27 cellular contexts compared by ENCODE assay signal in genomic region chr3:168752339-168752738, GRCh38.
"Had no signal": no experiment of that assay in that cellular context is flagged by ENCODE, and none has a peak within 500 bp of the region (broad histone marks: within the 10 kb centered on the region; RNA-seq: fewer than 3 reads in every experiment).

No MANE protein-coding gene starts in this region.

- H3K4me3 ChIP-seq: colonic mucosa, coronary artery, dorsolateral prefrontal cortex, esophagus muscularis mucosa, esophagus squamous epithelium, gastrocnemius medialis, gastroesophageal sphincter, heart left ventricle, heart right ventricle had no signal

- FAIRE-seq: colon, endometrium, endothelial cell of umbilical vein, frontal cortex had no signal

- H3K9me3 ChIP-seq: colonic mucosa, esophagus muscularis mucosa, esophagus squamous epithelium, gastrocnemius medialis, gastroesophageal sphincter, heart left ventricle, heart right ventricle had no signal

- H3K4me3 Mint-ChIP-seq: dendritic cell treated with granulocyte-macrophage colony-stimulating factor and Interleukin-4, amounts not matched to agents 40 ng/mL and 50 ng/mL, for 4 days; effector memory CD8-positive, alpha-beta T cell had no signal

- DNase-seq: colonic mucosa; cortex of kidney; dermis blood vessel endothelial cell; dorsolateral prefrontal cortex; effector CD4-positive, alpha-beta T cell; effector CD8-positive, alpha-beta T cell; effector memory CD4-positive, alpha-beta T cell; effector memory CD8-positive, alpha-beta T cell; erythroblast; esophagus squamous epithelium; foreskin fibroblast; foreskin keratinocyte; foreskin melanocyte; gastrocnemius medialis; glutamatergic neuron; head of caudate nucleus; heart left ventricle; heart right ventricle had no signal

- H3K9me3 Mint-ChIP-seq: dendritic cell treated with granulocyte-macrophage colony-stimulating factor and Interleukin-4, amounts not matched to agents 40 ng/mL and 50 ng/mL, for 4 days had no signal

- H3K27me3 ChIP-seq: colonic mucosa, dorsolateral prefrontal cortex, esophagus muscularis mucosa, esophagus squamous epithelium, foreskin keratinocyte, gastrocnemius medialis, gastroesophageal sphincter, heart left ventricle, heart right ventricle had no signal

- H3K27me3 Mint-ChIP-seq: dendritic cell treated with granulocyte-macrophage colony-stimulating factor and Interleukin-4, amounts not matched to agents 40 ng/mL and 50 ng/mL, for 4 days; effector memory CD8-positive, alpha-beta T cell had no signal

- H3K27ac Mint-ChIP-seq: dendritic cell treated with granulocyte-macrophage colony-stimulating factor and Interleukin-4, amounts not matched to agents 40 ng/mL and 50 ng/mL, for 4 days; effector memory CD8-positive, alpha-beta T cell had no signal

- H3K4me1 ChIP-seq: colonic mucosa, esophagus muscularis mucosa, esophagus squamous epithelium, foreskin keratinocyte, gastrocnemius medialis, gastroesophageal sphincter, heart left ventricle, heart right ventricle had no signal

- H3K36me3 ChIP-seq: colonic mucosa, esophagus muscularis mucosa, esophagus squamous epithelium, gastrocnemius medialis, gastroesophageal sphincter, heart left ventricle, heart right ventricle had no signal

- H3K27ac ChIP-seq: colonic mucosa, coronary artery, dorsolateral prefrontal cortex, epithelial cell of prostate, esophagus muscularis mucosa, esophagus squamous epithelium, foreskin keratinocyte, gastrocnemius medialis, gastroesophageal sphincter, heart left ventricle, heart right ventricle had no signal
